Comparison of ENCODE assay signal across 8 cellular contexts in genomic region chr1:121020350-121021236, GRCh38.
DNase-seq lines count a peak whose midpoint lies in the region; ATAC-seq and TF ChIP-seq lines count a peak whose summit lies in the region.
"Not testable (repeated sequence)": the region's sequence is repeated elsewhere in the genome, so short reads cannot be mapped to it uniquely, and the experiment has no call there.

No MANE protein-coding gene starts in this region.

- peak overlapping the region; percentile 47 for H3K4me3 Mint-ChIP-seq in activated T-cell treated with anti-CD3 and anti-CD28 coated beads, Interleukin-2, amount 50 U/mL, for 4 hours
- peak overlapping the region; percentile 51 for H3K4me3 Mint-ChIP-seq in osteocyte (ENCODE audit: unreplicated experiment)

- H3K4me1 ChIP-seq in ectodermal cell (ENCODE audit: control insufficient read depth, insufficient read depth, low read length); iPS-15b (ENCODE audit: control insufficient read depth, insufficient read depth, low read length); testis: not testable (repeated sequence)

- H3K27me3 Mint-ChIP-seq in activated T-cell treated with anti-CD3 and anti-CD28 coated beads, Interleukin-2, amount 50 U/mL, for 4 hours (ENCODE audit: low read depth); osteocyte (ENCODE audit: unreplicated experiment): not testable (repeated sequence)

- TF ChIP-seq POLR2A in testis (IDR thresholded peaks at IDR 0.05) = not testable (repeated sequence)

- H3K27ac ChIP-seq in SK-N-MC; ectodermal cell (ENCODE audit: insufficient read depth, low read depth, low read length, poor library complexity, severe bottlenecking); testis: not testable (repeated sequence)

- TF ChIP-seq CTCF in osteocyte (IDR thresholded peaks at IDR 0.05); testis (IDR thresholded peaks at IDR 0.05): not testable (repeated sequence)

- intact Hi-C loops in testis (cut with DNase I; ENCODE audit: low total_unique reads) = not testable (repeated sequence)

- H3K4me1 Mint-ChIP-seq in activated T-cell treated with anti-CD3 and anti-CD28 coated beads, Interleukin-2, amount 50 U/mL, for 4 hours (ENCODE audit: low read depth); osteocyte (ENCODE audit: unreplicated experiment): not testable (repeated sequence)

- H3K36me3 ChIP-seq in SK-N-MC (ENCODE audit: insufficient read depth, low read length); ectodermal cell (ENCODE audit: control insufficient read depth, insufficient read depth, low read length); iPS-15b (ENCODE audit: control insufficient read depth, insufficient read depth, low read length); testis (ENCODE audit: low read depth, missing control alignments): not testable (repeated sequence)

- WGBS in ectodermal cell, 2 experiments = 4 to 7% methylated on average over 15 to 19 of the region's 37 CpGs
- WGBS in testis, 2 donors = 9 to 13% methylated on average over 17 to 28 of the region's 37 CpGs

- not testable (repeated sequence) for H3K9me3 Mint-ChIP-seq in activated T-cell treated with anti-CD3 and anti-CD28 coated beads, Interleukin-2, amount 50 U/mL, for 4 hours; osteocyte (ENCODE audit: unreplicated experiment)

- not testable (repeated sequence) for H3K27me3 ChIP-seq in ectodermal cell (ENCODE audit: control insufficient read depth, insufficient read depth, low read length, poor library complexity, severe bottlenecking); iPS-15b (ENCODE audit: control insufficient read depth, insufficient read depth, low read length); testis

- not testable (repeated sequence) for H3K9ac ChIP-seq in SK-N-MC (ENCODE audit: insufficient read length); iPS-15b (ENCODE audit: low read depth, low read length)

- not testable (repeated sequence) for H3K9me3 ChIP-seq in SK-N-MC (ENCODE audit: low read depth, low read length); ectodermal cell (ENCODE audit: control insufficient read depth, low read length); iPS-15b (ENCODE audit: control insufficient read depth, insufficient read depth, low read length); testis

- peak; percentile 64 for DNase-seq in DMS53 (lab: John Stamatoyannopoulos, UW)
- peak; percentile 7 for DNase-seq in NAMALWA (ENCODE audit: low spot score)
- peak; percentile 52 for DNase-seq in SK-N-MC (ENCODE audit: low read depth, low spot score)
- DNase-seq in activated T-cell treated with anti-CD3 and anti-CD28 coated beads, Interleukin-2, amount 50 U/mL, for 4 hours = peak; percentile 16
- DNase-seq in osteocyte (ENCODE audit: extremely low spot score, unreplicated experiment) = peak; percentile 86
- DNase-seq in testis = peak; percentile 50

- peak overlapping the region; percentile 10 for H3K27ac Mint-ChIP-seq in osteocyte (ENCODE audit: unreplicated experiment)

- not testable (repeated sequence) for H3K4me3 ChIP-seq in SK-N-MC, testis
- peak overlapping the region; percentile 33 for H3K4me3 ChIP-seq in ectodermal cell (ENCODE audit: insufficient read depth, low read depth, low read length)
- peak overlapping the region; percentile 49 for H3K4me3 ChIP-seq in iPS-15b (ENCODE audit: low read depth, low read length)

- ATAC-seq in activated T-cell treated with anti-CD3 and anti-CD28 coated beads, Interleukin-2, amount 50 U/mL, for 4 hours = not testable (repeated sequence)

- H3K36me3 Mint-ChIP-seq in activated T-cell treated with anti-CD3 and anti-CD28 coated beads, Interleukin-2, amount 50 U/mL, for 4 hours (ENCODE audit: insufficient read depth); osteocyte (ENCODE audit: unreplicated experiment): not testable (repeated sequence)

Comparison
In these comparisons a context has a peak if more than half of its experiments do, and no peak if none do; other contexts are left out.
1. DNase-seq: peak in every context shown above with its lines; median percentile 86 in osteocyte; 64 in DMS53; 52 in SK-N-MC; 50 in testis; 16 in activated T-cell treated with anti-CD3 and anti-CD28 coated beads, Interleukin-2, amount 50 U/mL, for 4 hours; 7 in NAMALWA.